24 cellular contexts compared by ENCODE assay signal in the genomic region with DNA sequence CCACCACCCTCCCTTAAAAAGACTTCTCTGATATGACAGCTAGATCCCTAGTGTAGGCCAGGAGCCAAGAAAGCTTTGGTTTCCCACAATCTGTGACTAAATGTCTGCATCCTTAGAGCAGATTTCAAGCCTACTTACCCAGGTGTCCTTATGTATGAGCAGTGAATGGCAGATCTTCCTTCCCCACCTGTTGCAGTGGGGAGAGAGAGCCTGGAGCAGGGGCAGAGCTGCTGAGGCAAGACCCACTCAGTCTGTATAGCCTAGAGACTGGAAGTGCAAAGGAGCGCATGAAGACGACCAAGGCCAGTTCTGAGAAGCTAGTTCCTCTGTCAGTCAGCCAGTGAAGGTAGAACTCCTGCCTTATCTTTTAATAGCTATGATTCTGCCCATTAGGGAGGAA.
DNase-seq lines count a peak whose midpoint lies in the region; ATAC-seq, FAIRE-seq and TF ChIP-seq lines count a peak whose summit lies in the region.
"Had no signal": no experiment of that assay in that cellular context is flagged by ENCODE, and none has a peak within 500 bp of the region (broad histone marks: within the 10 kb centered on the region; RNA-seq: fewer than 3 reads in every experiment).

No MANE protein-coding gene starts in this region.

- POLR2A ChIA-PET in K562 (lab: Yijun Ruan, JAX), result no interaction called here

- DNase-seq in NCI-H2107 treated with DMSO at 0.1 percent for 48 hours (lab: John Stamatoyannopoulos, UW; ENCODE audit: unreplicated experiment) (peak; percentile 11), NCI-H2107 (lab: John Stamatoyannopoulos, UW) (no peak), GM23338 (ENCODE audit: low spot score) (no peak), SJCRH30 (peak; percentile 18 to 48), K562 (ENCODE audit: extremely low read depth in 1 of 4, low spot score in 3 of 4) (no peak), MV-4-11 (lab: John Stamatoyannopoulos, UW) (no peak)
- DNase-seq: Caco-2; CD4-positive, CD25-positive, alpha-beta regulatory T cell; CD8-positive, alpha-beta T cell; DMS153; DND-41; GOT3; HCEC 1CT had no signal

- no peaks in the 10 kb centered on the region for H3K9me1 ChIP-seq in K562 (ENCODE audit: control insufficient read depth, insufficient read depth, low read length)

- H3K36me3 ChIP-seq in GM23338 (ENCODE audit: insufficient read depth) (no peaks in the 10 kb centered on the region), SJCRH30 (no peaks in the 10 kb centered on the region), K562 (ENCODE audit: control insufficient read depth, insufficient read depth, low read length) (no peaks in the 10 kb centered on the region)
- H3K36me3 ChIP-seq: BLaER1 had no signal

- no peak overlapping the region for H3K9ac ChIP-seq in K562 (ENCODE audit: insufficient read depth in 1 of 2, low read depth in 2 of 2, low read length in 2 of 2)
- H3K9ac ChIP-seq: BLaER1 had no signal

- H3F3A ChIP-seq in GM23338 (replicated peaks; ENCODE audit: low read depth), result no peaks in the 10 kb centered on the region

- no peaks in the 10 kb centered on the region for H4K20me1 ChIP-seq in GM23338 (replicated peaks; ENCODE audit: insufficient read depth)
- no peaks in the 10 kb centered on the region for H4K20me1 ChIP-seq in K562 (replicated peaks; ENCODE audit: control insufficient read depth, insufficient read depth, low read length)
- H4K20me1 ChIP-seq: BLaER1 had no signal

- H3K4me1 Mint-ChIP-seq in GM23338, result peaks cover 13% of the 10 kb centered on the region
- H3K4me1 Mint-ChIP-seq: B cell had no signal

- no TSS peak for BruUV-seq in K562 (replicated peaks; lab: Mats Ljungman, UMichigan)

- H3K4me3 ChIP-seq in GM23338 (no peak overlapping the region), SJCRH30 (no peak overlapping the region), K562 (no peak overlapping the region)
- H3K4me3 ChIP-seq: BLaER1 had no signal

- TF ChIP-seq RAD21 in K562 (CRISPR knock-in tag; conservative IDR thresholded peaks at IDR 0.05 in 1 of 2, IDR thresholded peaks at IDR 0.05 in 1 of 2), result no peak

- in situ Hi-C loops in K562 (cut with MboI), result no loop called here

- no peak overlapping the region for H3K27ac ChIP-seq in GM23338 (ENCODE audit: low read depth)
- no peak overlapping the region for H3K27ac ChIP-seq in SJCRH30
- H3K27ac ChIP-seq in K562 (ENCODE audit: extremely low read depth, low read depth, low read length), result no peak overlapping the region
- H3K27ac ChIP-seq: 22Rv1, BLaER1, C4-2B had no signal

- H3K9me2 ChIP-seq in GM23338 (ENCODE audit: insufficient read depth), result no peaks in the 10 kb centered on the region

- no peak overlapping the region for H3K4me3 Mint-ChIP-seq in GM23338
- H3K4me3 Mint-ChIP-seq: B cell; CD4-positive, CD25-positive, alpha-beta regulatory T cell; CD8-positive, alpha-beta T cell had no signal

- TF ChIP-seq CTCF in GM23338 (conservative IDR thresholded peaks at IDR 0.05; ENCODE audit: low read depth in 2 of 2), result no peak
- TF ChIP-seq CTCF in K562 (IDR thresholded peaks at IDR 0.05 in 2 of 3, conservative IDR thresholded peaks at IDR 0.05 in 1 of 3; ENCODE audit: insufficient read depth in 2 of 3, low read depth in 1 of 3, low read length in 3 of 3), result no peak

- peak; percentile 11 for FAIRE-seq in K562 (lab: Jason Lieb, UNC)
- FAIRE-seq: A204.1, G401.6, GM12892, GM19239, H54 had no signal

- 0% methylated on average over 2 of the region's 2 CpGs for WGBS in K562 (ENCODE audit: insufficient coverage, low coverage, missing lambda C conversion rate)

- ATAC-seq in GM23338, result peak; percentile 66
- no peak; the same call in 2 of the 3 replicates for ATAC-seq in K562
- ATAC-seq in GM18868 (IDR thresholded peaks at IDR 0.05; ENCODE audit: unreplicated experiment), result no peak
- ATAC-seq in HG03432 (IDR thresholded peaks at IDR 0.05; ENCODE audit: unreplicated experiment), result no peak
- ATAC-seq: CD8-positive, alpha-beta T cell had no signal

- peaks cover 12% of the 10 kb centered on the region for H3K4me1 ChIP-seq in GM23338 (ENCODE audit: insufficient read depth)
- no peaks in the 10 kb centered on the region for H3K4me1 ChIP-seq in SJCRH30
- no peaks in the 10 kb centered on the region for H3K4me1 ChIP-seq in K562 (replicated peaks in 1 of 2; ENCODE audit: control insufficient read depth in 2 of 2, insufficient read depth in 2 of 2, low read length in 2 of 2)
- H3K4me1 ChIP-seq: BLaER1 had no signal

- no peaks in the 10 kb centered on the region for H3K36me3 Mint-ChIP-seq in GM23338 (ENCODE audit: low read depth)
- H3K36me3 Mint-ChIP-seq: CD4-positive, CD25-positive, alpha-beta regulatory T cell; CD8-positive, alpha-beta T cell had no signal

- no peak overlapping the region for H2AFZ ChIP-seq in GM23338
- H2AFZ ChIP-seq in K562 (ENCODE audit: low read depth, low read length), result no peak overlapping the region

- H3K27me3 ChIP-seq in GM23338 (ENCODE audit: insufficient read depth) (no peaks in the 10 kb centered on the region), SJCRH30 (no peaks in the 10 kb centered on the region), K562 (ENCODE audit: control insufficient read depth in 2 of 2, insufficient read depth in 2 of 2, low read length in 2 of 2) (no peaks in the 10 kb centered on the region)
- H3K27me3 ChIP-seq: BLaER1 had no signal

- H3K79me2 ChIP-seq in GM23338 (replicated peaks; ENCODE audit: insufficient read depth) (no peaks in the 10 kb centered on the region), K562 (ENCODE audit: control insufficient read depth, insufficient read depth, low read length) (no peaks in the 10 kb centered on the region)

- H3K9me3 ChIP-seq in SJCRH30 (replicated peaks) (no peaks in the 10 kb centered on the region), K562 (replicated peaks; ENCODE audit: control insufficient read depth, insufficient read depth, low read depth, low read length) (no peaks in the 10 kb centered on the region)
- H3K9me3 ChIP-seq: BLaER1 had no signal

- H3K27me3 Mint-ChIP-seq in GM23338 (ENCODE audit: insufficient read depth, low read depth, poor library complexity), result no peaks in the 10 kb centered on the region
- H3K27me3 Mint-ChIP-seq: CD4-positive, CD25-positive, alpha-beta regulatory T cell had no signal

- TF ChIP-seq EP300 in K562 (IDR thresholded peaks at IDR 0.05; ENCODE audit: low read length), result no peak

- intact Hi-C loops in K562 (cut with micrococcal nuclease), result loop anchor here (10.0 kb wide), 1 partner anchor 411 kb away; no protein-coding TSS in a partner anchor

- no peak overlapping the region for H3K27ac Mint-ChIP-seq in GM23338
- H3K27ac Mint-ChIP-seq: B cell; CD4-positive, CD25-positive, alpha-beta regulatory T cell; CD8-positive, alpha-beta T cell had no signal

- CTCF ChIA-PET in K562 (lab: Yijun Ruan, JAX; ENCODE audit: low intra/inter-chr PET ratio), result no interaction called here

- no peaks in the 10 kb centered on the region for H3K9me3 Mint-ChIP-seq in GM23338
- H3K9me3 Mint-ChIP-seq: CD8-positive, alpha-beta T cell had no signal

- H3K4me2 ChIP-seq in GM23338 (no peak overlapping the region), K562 (ENCODE audit: insufficient read depth, low read length) (no peak overlapping the region)
- H3K4me2 ChIP-seq: BLaER1 had no signal

- no peak for TF ChIP-seq POLR2A in K562 (conservative IDR thresholded peaks at IDR 0.05)

TF ChIP-seq in GM23338, 12 proteins besides CTCF, POLR2A, EP300 and RAD21 (continues in another document):
- TF ChIP-seq EZH2phosphoT487 (IDR thresholded peaks at IDR 0.05; ENCODE audit: unreplicated experiment) (no peak), STAT1 (IDR thresholded peaks at IDR 0.05; ENCODE audit: unreplicated experiment) (no peak), CREB1 (CRISPR knock-in tag; IDR thresholded peaks at IDR 0.05; ENCODE audit: low read depth) (no peak), NANOG (IDR thresholded peaks at IDR 0.05; ENCODE audit: borderline replicate concordance) (no peak), ZNF114 (CRISPR knock-in tag; IDR thresholded peaks at IDR 0.05) (no peak), ZNF331 (CRISPR knock-in tag; IDR thresholded peaks at IDR 0.05; ENCODE audit: low read depth) (no peak), POLR2AphosphoS5 (IDR thresholded peaks at IDR 0.05; ENCODE audit: low read depth) (no peak)

TF ChIP-seq in K562, 482 proteins besides CTCF, POLR2A, EP300 and RAD21 (continues in another document):
- TF ChIP-seq RBM15 (IDR thresholded peaks at IDR 0.05; ENCODE audit: insufficient read depth, low read length), result no peak
- TF ChIP-seq ASH1L (IDR thresholded peaks at IDR 0.05; ENCODE audit: borderline replicate concordance, low read depth, partially characterized antibody), result no peak
- TF ChIP-seq, protein P1, sequence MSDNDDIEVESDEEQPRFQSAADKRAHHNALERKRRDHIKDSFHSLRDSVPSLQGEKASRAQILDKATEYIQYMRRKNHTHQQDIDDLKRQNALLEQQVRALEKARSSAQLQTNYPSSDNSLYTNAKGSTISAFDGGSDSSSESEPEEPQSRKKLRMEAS (CRISPR knock-in tag; IDR thresholded peaks at IDR 0.05), result no peak
- TF ChIP-seq PCBP2 (IDR thresholded peaks at IDR 0.05; ENCODE audit: low read depth, low read length, poor library complexity, severe bottlenecking), result no peak
- no peak for TF ChIP-seq MCM7 (IDR thresholded peaks at IDR 0.05)
- TF ChIP-seq RBM25 (IDR thresholded peaks at IDR 0.05; ENCODE audit: low read depth, low read length, severe bottlenecking), result no peak
- no peak for TF ChIP-seq HSF4 (CRISPR knock-in tag; IDR thresholded peaks at IDR 0.05; ENCODE audit: borderline replicate concordance)
- TF ChIP-seq HDAC3 (IDR thresholded peaks at IDR 0.05; ENCODE audit: borderline replicate concordance, partially characterized antibody), result no peak

Comparison
In these comparisons a context has a peak if more than half of its experiments do, and no peak if none do; other contexts are left out.
1. DNase-seq: peak in NCI-H2107 treated with DMSO at 0.1 percent for 48 hours (single experiment) and SJCRH30 (2 of 2); none in NCI-H2107 (single experiment), GM23338 (single experiment), K562 (0 of 4) and MV-4-11 (single experiment).